ENCODE assay signal across 22 cellular contexts in the genomic region with DNA sequence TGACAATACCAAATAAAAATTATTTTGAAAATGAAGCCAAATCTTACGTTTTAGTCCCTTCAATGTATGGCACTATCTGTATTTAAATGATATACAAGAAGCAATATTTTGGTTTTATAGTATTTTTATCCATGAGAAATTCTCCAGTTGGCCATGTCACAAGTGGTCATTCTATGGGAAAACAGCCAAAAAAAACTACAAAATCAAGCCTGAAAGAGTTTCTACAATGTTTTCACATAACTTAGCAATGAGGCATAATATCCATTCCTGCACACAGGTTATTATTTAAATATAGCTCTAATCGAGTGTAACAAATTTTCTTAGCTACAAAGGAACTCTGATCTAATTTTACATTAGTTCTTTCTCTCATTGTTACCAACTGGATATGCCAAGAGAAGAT. TPM values are rescaled to one million over a fixed set of nuclear protein-coding genes. Genes with fewer than 3 reads are reported as not detected.
DNase-seq lines count a peak whose midpoint lies in the region; ATAC-seq and TF ChIP-seq lines count a peak whose summit lies in the region.
"Had no signal": no experiment of that assay in that cellular context is flagged by ENCODE, and none has a peak within 500 bp of the region (broad histone marks: within the 10 kb centered on the region; RNA-seq: fewer than 3 reads in every experiment).

No MANE protein-coding gene starts in this region.

- no peaks in the 10 kb centered on the region for H3K9me3 Mint-ChIP-seq in nephron
- H3K9me3 Mint-ChIP-seq: activated CD4-positive, alpha-beta T cell treated with anti-CD3 and anti-CD28 coated beads, Interleukin-2, amount 10 ng/mL, durations not matched to agents 7 days and 5 days; activated T-cell treated with anti-CD3 and anti-CD28 coated beads, Interleukin-2, amount 50 U/mL, for 4 hours; dendritic cell treated with granulocyte-macrophage colony-stimulating factor and Interleukin-4, amounts not matched to agents 40 ng/mL and 50 ng/mL, for 4 days; immature natural killer cell; mesothelial cell of epicardium; stimulated activated naive CD8-positive, alpha-beta T cell treated with anti-CD3 and anti-CD28 coated beads, Interleukin-15, Interleukin-2, amounts not matched to agents 100 ng/mL and 50 ng/mL, for 24 hours had no signal

- no peak for TF ChIP-seq CTCF in AG10803 (conservative IDR thresholded peaks at IDR 0.05; ENCODE audit: low read length)
- no peak for TF ChIP-seq CTCF in nephron (IDR thresholded peaks at IDR 0.05; ENCODE audit: unreplicated experiment in 3 of 3)

- peak overlapping the region in 2 of 3 experiments; percentile 44 to 83 for H3K27ac Mint-ChIP-seq in nephron
- H3K27ac Mint-ChIP-seq: activated CD4-positive, alpha-beta T cell treated with anti-CD3 and anti-CD28 coated beads, Interleukin-2, amount 10 ng/mL, durations not matched to agents 7 days and 5 days; B cell; dendritic cell treated with granulocyte-macrophage colony-stimulating factor and Interleukin-4, amounts not matched to agents 40 ng/mL and 50 ng/mL, for 4 days; immature natural killer cell; mesothelial cell of epicardium; stimulated activated naive CD8-positive, alpha-beta T cell treated with anti-CD3 and anti-CD28 coated beads, Interleukin-15, Interleukin-2, amounts not matched to agents 100 ng/mL and 50 ng/mL, for 24 hours had no signal

- peaks cover 6% of the 10 kb centered on the region for H3K36me3 Mint-ChIP-seq in nephron (ENCODE audit: low read depth)
- H3K36me3 Mint-ChIP-seq: mesothelial cell of epicardium had no signal

- no peak overlapping the region for H3K4me3 ChIP-seq in AG10803 (ENCODE audit: low read length)
- H3K4me3 ChIP-seq: MG63, smooth muscle cell had no signal

- no peak for ATAC-seq in GM21526 (IDR thresholded peaks at IDR 0.05; ENCODE audit: low FRiP score, unreplicated experiment)
- no peak for ATAC-seq in GM21619 (IDR thresholded peaks at IDR 0.05; ENCODE audit: unreplicated experiment)
- ATAC-seq: activated T-cell treated with anti-CD3 and anti-CD28 coated beads, Interleukin-2, amount 50 U/mL, for 4 hours had no signal

- peak overlapping the region in 2 of 3 experiments; percentile 17 to 36 for H3K4me3 Mint-ChIP-seq in nephron
- H3K4me3 Mint-ChIP-seq: activated CD4-positive, alpha-beta T cell treated with anti-CD3 and anti-CD28 coated beads, Interleukin-2, amount 10 ng/mL, durations not matched to agents 7 days and 5 days; activated T-cell treated with anti-CD3 and anti-CD28 coated beads, Interleukin-2, amount 50 U/mL, for 4 hours; B cell; dendritic cell treated with granulocyte-macrophage colony-stimulating factor and Interleukin-4, amounts not matched to agents 40 ng/mL and 50 ng/mL, for 4 days; immature natural killer cell; mesothelial cell of epicardium; stimulated activated naive CD8-positive, alpha-beta T cell treated with anti-CD3 and anti-CD28 coated beads, Interleukin-15, Interleukin-2, amounts not matched to agents 100 ng/mL and 50 ng/mL, for 24 hours had no signal

- H3K27me3 Mint-ChIP-seq in nephron (ENCODE audit: low read depth): no peaks in the 10 kb centered on the region
- H3K27me3 Mint-ChIP-seq: activated CD4-positive, alpha-beta T cell treated with anti-CD3 and anti-CD28 coated beads, Interleukin-2, amount 10 ng/mL, durations not matched to agents 7 days and 5 days; B cell; dendritic cell treated with granulocyte-macrophage colony-stimulating factor and Interleukin-4, amounts not matched to agents 40 ng/mL and 50 ng/mL, for 4 days; stimulated activated naive CD8-positive, alpha-beta T cell treated with anti-CD3 and anti-CD28 coated beads, Interleukin-15, Interleukin-2, amounts not matched to agents 100 ng/mL and 50 ng/mL, for 24 hours had no signal

- DNase-seq in AG10803 (ENCODE audit: low read depth) (peak; percentile 44), M059J (ENCODE audit: low read depth) (peak; percentile 69), dermis microvascular lymphatic vessel endothelial cell (ENCODE audit: low read depth in 2 of 2) (peak; percentile 73 to 85), occipital lobe (lab: John Stamatoyannopoulos, UW) (no peak), GM03348 (ENCODE audit: low spot score) (no peak)
- DNase-seq: activated CD4-positive, alpha-beta T cell treated with anti-CD3 and anti-CD28 coated beads, Interleukin-2, amount 10 ng/mL, durations not matched to agents 7 days and 5 days; activated T-cell treated with anti-CD3 and anti-CD28 coated beads, Interleukin-2, amount 50 U/mL, for 4 hours; foreskin melanocyte; immature natural killer cell; MG63; NCI-H2107; NK-92 treated with Interleukin-12 subunit alpha and Interleukin-12 subunit beta, amount 100 ng/mL, for 24 hours; SHP77 treated with DMSO at 0.1 percent for 48 hours; T-helper 9 cell had no signal

- H3K4me1 Mint-ChIP-seq in nephron: peaks cover 64% of the 10 kb centered on the region

RNA-seq across cellular contexts. Expression of gene RAB11FIP2, which starts 5.4 kb away (rescaled TPM):
- 7.4 and 9.7 TPM in 2 replicates for total RNA-seq in M059J (2014; rRNA removed; shearing (Covaris generic))
- total RNA-seq in dermis microvascular lymphatic vessel endothelial cell: 4.9 and 5.4 TPM in 2 replicates
- total RNA-seq in occipital lobe: 60.5 TPM

Comparison
In these comparisons a context has a peak if more than half of its experiments do, and no peak if none do; other contexts are left out.
1. DNase-seq: peak in AG10803 (single experiment), M059J (single experiment) and dermis microvascular lymphatic vessel endothelial cell (2 of 2); none in occipital lobe (single experiment) and GM03348 (single experiment).